8 cellular contexts compared by ENCODE assay signal in genomic region chr12:10721654-10722501, GRCh38. TPM values are rescaled to one million over a fixed set of nuclear protein-coding genes. Genes with fewer than 3 reads are reported as not detected.
A peak's percentile ranks its signal among the peaks of the same experiment; 100 is the strongest.
DNase-seq lines count a peak whose midpoint lies in the region; ATAC-seq, FAIRE-seq and TF ChIP-seq lines count a peak whose summit lies in the region.

No MANE protein-coding gene starts in this region.

- intact Hi-C loops in endothelial cell of umbilical vein (cut with micrococcal nuclease), result loop anchor here (1.0 to 5.0 kb wide), 6 partner anchors 28 to 510 kb away; partner anchors contain the start of genes GABARAPL1, MAGOHB and SMIM10L1

- TF ChIP-seq CTCF in GM12865 (IDR thresholded peaks at IDR 0.05; ENCODE audit: insufficient read depth, low read depth, low read length, missing control alignments) (no peak), endothelial cell of umbilical vein (IDR thresholded peaks at IDR 0.05; ENCODE audit: extremely low read depth in 1 of 2, insufficient read depth in 1 of 2, low read depth in 1 of 2, low read length in 2 of 2) (no peak)

- H3K4me1 ChIP-seq in endothelial cell of umbilical vein (ENCODE audit: control insufficient read depth, extremely low read depth, insufficient read depth, low read length), result peaks cover 57% of the 10 kb centered on the region
- peaks cover 28% of the 10 kb centered on the region for H3K4me1 ChIP-seq in mesodermal cell (ENCODE audit: control insufficient read depth, insufficient read depth, low read length, poor library complexity, severe bottlenecking)

- 0 to 1% methylated on average over 21 to 25 of the region's 26 CpGs for WGBS in mesodermal cell (ENCODE audit: insufficient coverage in 2 of 2), 2 experiments

- peak overlapping the region; percentile 90 for H3K4me2 ChIP-seq in endothelial cell of umbilical vein (ENCODE audit: insufficient read depth, low read length)

- H3K27ac ChIP-seq in endothelial cell of umbilical vein (ENCODE audit: insufficient read depth, low read depth, low read length), result peak overlapping the region; percentile 98
- peak overlapping the region; percentile 82 for H3K27ac ChIP-seq in mesodermal cell (ENCODE audit: low read depth, low read length, severe bottlenecking)

- H2AFZ ChIP-seq in endothelial cell of umbilical vein (ENCODE audit: low read depth, low read length), result no peak overlapping the region

- H3K9ac ChIP-seq in endothelial cell of umbilical vein (replicated peaks; ENCODE audit: extremely low read depth, insufficient read depth, low read length), result peak overlapping the region; percentile 99

- dilution Hi-C loops in endothelial cell of umbilical vein (cut with MboI; ENCODE audit: extremely low pct_ligation_motif_present, low sequenced_read_pairs), result no loop called here

- TF ChIP-seq POLR2A in endothelial cell of umbilical vein (IDR thresholded peaks at IDR 0.05; ENCODE audit: low read depth, low read length), result peak; percentile 39

- peak; percentile 80 for DNase-seq in GM12865 (ENCODE audit: low read depth)
- DNase-seq in NCI-H748 treated with DMSO at 0.1 percent for 48 hours (lab: John Stamatoyannopoulos, UW), result peak; percentile 49
- peak; percentile 86 for DNase-seq in activated CD8-positive, alpha-beta memory T cell treated with anti-CD3 and anti-CD28 coated beads for 24 hours
- DNase-seq in endothelial cell of umbilical vein (ENCODE audit: low read depth, low spot score), result peak; percentile 100
- peak; percentile 14 to 37 for DNase-seq in stimulated activated CD8-positive, alpha-beta memory T cell treated with anti-CD3 and anti-CD28 coated beads, Interleukin-2, amount 100 ng/mL, for 1 hour (ENCODE audit: low read depth in 2 of 2)
- DNase-seq in retina, result no peak

- POLR2A ChIA-PET in endothelial cell of umbilical vein (lab: Charles Lee), result no interaction called here

- BruUV-seq in endothelial cell of umbilical vein (replicated peaks; lab: Mats Ljungman, UMichigan), result no TSS peak

- no peaks in the 10 kb centered on the region for H3K36me3 ChIP-seq in endothelial cell of umbilical vein (ENCODE audit: control insufficient read depth in 2 of 2, extremely low read depth in 1 of 2, insufficient read depth in 2 of 2, low read length in 2 of 2)
- H3K36me3 ChIP-seq in mesodermal cell (ENCODE audit: control insufficient read depth, insufficient read depth, low read length), result no peaks in the 10 kb centered on the region

- peak; percentile 82 for FAIRE-seq in endothelial cell of umbilical vein (lab: Jason Lieb, UNC)

- no peaks in the 10 kb centered on the region for H3K9me1 ChIP-seq in endothelial cell of umbilical vein (replicated peaks; ENCODE audit: control insufficient read depth, extremely low read depth, insufficient read depth, low read length)

- H3K27me3 ChIP-seq in endothelial cell of umbilical vein (ENCODE audit: control insufficient read depth in 2 of 2, insufficient read depth in 2 of 2, low read length in 2 of 2), result no peaks in the 10 kb centered on the region

- H3K9me3 ChIP-seq in endothelial cell of umbilical vein (replicated peaks; ENCODE audit: control insufficient read depth, insufficient read depth, low read length) (no peaks in the 10 kb centered on the region), mesodermal cell (ENCODE audit: control insufficient read depth, low read length) (no peaks in the 10 kb centered on the region)

- CTCF ChIA-PET in endothelial cell of umbilical vein (lab: Charles Lee), result interaction anchor here (3.4 kb wide), 1 partner anchor 28 kb away, joined by 30 read pairs; no protein-coding TSS in a partner anchor

- H3K79me2 ChIP-seq in endothelial cell of umbilical vein (ENCODE audit: control insufficient read depth, insufficient read depth, low read length), result peaks cover 68% of the 10 kb centered on the region

- ATAC-seq in HG02973 (IDR thresholded peaks at IDR 0.05; ENCODE audit: unreplicated experiment), result peak; percentile 46

- peak overlapping the region; percentile 100 for H3K4me3 ChIP-seq in GM12865 (ENCODE audit: low read depth, low read length)
- peak overlapping the region; percentile 87 to 92 (median 88) for H3K4me3 ChIP-seq in endothelial cell of umbilical vein (replicated peaks in 1 of 3; ENCODE audit: insufficient read depth in 1 of 3, low read depth in 1 of 3, low read length in 3 of 3)
- H3K4me3 ChIP-seq in mesodermal cell (ENCODE audit: extremely low read depth, insufficient read depth, low read length, poor library complexity, severe bottlenecking), result peak overlapping the region; percentile 99

- H4K20me1 ChIP-seq in endothelial cell of umbilical vein (replicated peaks; ENCODE audit: control insufficient read depth, extremely low read depth, insufficient read depth, low read length), result peaks cover 4% of the 10 kb centered on the region

TF ChIP-seq in endothelial cell of umbilical vein, 7 proteins besides CTCF, POLR2A, EP300 and RAD21:
- TF ChIP-seq MAX (IDR thresholded peaks at IDR 0.05; ENCODE audit: insufficient read depth, insufficient read length) (peak; percentile 99), GATA2 (IDR thresholded peaks at IDR 0.05; ENCODE audit: insufficient read depth, insufficient read length, low read depth, low read length) (peak; percentile 14), MYC (IDR thresholded peaks at IDR 0.05; ENCODE audit: low read depth, low read length) (peak; percentile 75), POLR2AphosphoS5 (IDR thresholded peaks at IDR 0.05; ENCODE audit: insufficient read depth, low read depth, low read length) (peak; percentile 71), FOS (IDR thresholded peaks at IDR 0.05; ENCODE audit: borderline replicate concordance, insufficient read depth, low read length) (no peak), JUN (IDR thresholded peaks at IDR 0.05; ENCODE audit: borderline replicate concordance, insufficient read depth, insufficient read length, low read depth) (peak; percentile 68), EZH2 (IDR thresholded peaks at IDR 0.05; ENCODE audit: borderline replicate concordance, low read depth, low read length, severe bottlenecking) (no peak)

RNA-seq across cellular contexts. Expression of gene YBX3, which starts 1.2 kb away (rescaled TPM):
- total RNA-seq in endothelial cell of umbilical vein, result 411 and 441 TPM in 2 replicates
- 99.3 and 137 TPM in 2 replicates for polyA plus RNA-seq in endothelial cell of umbilical vein
- polyA plus RNA-seq in endothelial cell of umbilical vein (2011; cell fraction: cytosol; rRNA removed), result 263 and 280 TPM in 2 replicates
- 633 and 651 TPM in 2 replicates for polyA plus RNA-seq in endothelial cell of umbilical vein (2011; cell fraction: nucleus; rRNA removed)
- 349 and 394 TPM in 2 replicates for polyA plus RNA-seq in endothelial cell of umbilical vein (2012)
- polyA minus RNA-seq in endothelial cell of umbilical vein, result 144 and 213 TPM in 2 replicates
- polyA minus RNA-seq in endothelial cell of umbilical vein (2011; cell fraction: cytosol; rRNA and poly(A)+ RNA removed), result 77.8 TPM
- 604 and 641 TPM in 2 replicates for polyA minus RNA-seq in endothelial cell of umbilical vein (2011; cell fraction: nucleus; rRNA and poly(A)+ RNA removed)
- 326 TPM for polyA plus RNA-seq in mesodermal cell (2013, experiment 1 of 2)
- polyA plus RNA-seq in mesodermal cell (2013, experiment 2 of 2), result 349 TPM

RNA-seq across cellular contexts. Expression of gene STYK1, which starts 48.0 kb away (rescaled TPM):
- total RNA-seq in endothelial cell of umbilical vein, result 14.6 and 15.2 TPM in 2 replicates
- 6.0 and 7.7 TPM in 2 replicates for polyA plus RNA-seq in endothelial cell of umbilical vein
- 8.9 and 10.0 TPM in 2 replicates for polyA plus RNA-seq in endothelial cell of umbilical vein (2011; cell fraction: cytosol; rRNA removed)
- polyA plus RNA-seq in endothelial cell of umbilical vein (2011; cell fraction: nucleus; rRNA removed), result 24.1 and 25.8 TPM in 2 replicates
- polyA plus RNA-seq in endothelial cell of umbilical vein (2012), result 13.7 and 18.0 TPM in 2 replicates
- 31.6 and 37.7 TPM in 2 replicates for polyA minus RNA-seq in endothelial cell of umbilical vein
- 3.6 TPM for polyA minus RNA-seq in endothelial cell of umbilical vein (2011; cell fraction: cytosol; rRNA and poly(A)+ RNA removed)
- 12.6 and 24.4 TPM in 2 replicates for polyA minus RNA-seq in endothelial cell of umbilical vein (2011; cell fraction: nucleus; rRNA and poly(A)+ RNA removed)
- polyA plus RNA-seq in mesodermal cell (2013, experiment 1 of 2), result not detected
- polyA plus RNA-seq in mesodermal cell (2013, experiment 2 of 2), result 0.15 TPM
